In the genomic region with DNA sequence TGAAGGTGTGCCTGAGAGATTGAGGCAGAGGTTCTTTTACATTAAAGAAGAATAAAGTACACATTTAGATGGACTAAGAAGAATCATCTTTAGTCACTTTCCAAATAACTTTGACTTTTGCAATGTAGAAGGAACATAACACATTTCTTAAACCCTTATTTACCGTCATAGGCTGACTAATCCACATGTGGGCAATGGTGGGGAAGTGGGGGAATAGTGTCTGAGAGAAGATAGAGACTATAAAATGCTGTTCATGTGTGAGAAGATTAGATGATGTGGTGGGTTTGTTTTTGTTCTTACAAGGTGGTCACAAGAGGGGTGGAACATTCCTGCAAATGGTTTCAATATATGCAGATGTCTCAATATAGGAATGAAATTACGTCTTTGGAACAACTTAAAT, we compare ENCODE assay signal across 20 cellular contexts. TPM values are rescaled to one million over a fixed set of nuclear protein-coding genes. Genes with fewer than 3 reads are reported as not detected.
"Had no signal": no experiment of that assay in that cellular context is flagged by ENCODE, and none has a peak within 500 bp of the region (broad histone marks: within the 10 kb centered on the region; RNA-seq: fewer than 3 reads in every experiment).

No MANE protein-coding gene starts in this region.

- DNase-seq: activated CD4-positive, alpha-beta T cell treated with anti-CD3 and anti-CD28 coated beads, Interleukin-2, amount 10 ng/mL, durations not matched to agents 7 days and 5 days; activated naive CD4-positive, alpha-beta T cell; activated naive CD8-positive, alpha-beta T cell treated with anti-CD3 and anti-CD28 coated beads, Interleukin-2, amount 50 U/mL, for 24 hours; left colon; nephron progenitor cell; occipital lobe; substantia nigra; T-helper 9 cell had no signal

- ATAC-seq: activated naive CD8-positive, alpha-beta T cell treated with anti-CD3 and anti-CD28 coated beads, Interleukin-2, amount 50 U/mL, for 24 hours; left colon; sciatic nerve; stimulated activated memory B cell treated with anti-CD40 and anti-IgM and Interleukin-4, amounts not matched to agents 10 μg/mL and 1 μg/mL and 100 μg/mL, for 72 hours had no signal

- FAIRE-seq: bronchial epithelial cell, endometrium, islet of Langerhans had no signal

- H3K27ac ChIP-seq: ascending aorta, SK-N-MC had no signal

- H3K4me3 ChIP-seq: SK-N-MC had no signal

- H3K36me3 ChIP-seq: ascending aorta had no signal

- H3K27me3 ChIP-seq: ascending aorta had no signal

- H3K9me3 ChIP-seq: ascending aorta had no signal

- H3K4me1 ChIP-seq: ascending aorta had no signal

RNA-seq across cellular contexts. Expression of gene MS4A4A, which starts 1.8 kb away (rescaled TPM):
- total RNA-seq: activated CD4-positive, alpha-beta T cell treated with anti-CD3 and anti-CD28 coated beads, Interleukin-2, amount 10 ng/mL, durations not matched to agents 7 days and 5 days; bronchial epithelial cell; chondrocyte; progenitor cell of endocrine pancreas had no signal

RNA-seq across cellular contexts. Expression of gene MS4A4E, which starts 39.4 kb away (rescaled TPM):
- total RNA-seq: activated CD4-positive, alpha-beta T cell treated with anti-CD3 and anti-CD28 coated beads, Interleukin-2, amount 10 ng/mL, durations not matched to agents 7 days and 5 days; bronchial epithelial cell; occipital lobe; progenitor cell of endocrine pancreas had no signal

RNA-seq across cellular contexts. Expression of gene MS4A6E, which starts 44.8 kb away (rescaled TPM):
- total RNA-seq: activated CD4-positive, alpha-beta T cell treated with anti-CD3 and anti-CD28 coated beads, Interleukin-2, amount 10 ng/mL, durations not matched to agents 7 days and 5 days; ascending aorta; bronchial epithelial cell; chondrocyte; left colon; mucosa of gallbladder; occipital lobe; progenitor cell of endocrine pancreas; urinary bladder had no signal
- polyA plus RNA-seq: esophagus had no signal
